In genomic region chr15:78641876-78642275, GRCh38 we compare ENCODE assay signal across 15 cellular contexts. TPM values are rescaled to one million over a fixed set of nuclear protein-coding genes. Genes with fewer than 3 reads are reported as not detected.
DNase-seq lines count a peak whose midpoint lies in the region; ATAC-seq, FAIRE-seq and TF ChIP-seq lines count a peak whose summit lies in the region.
"Had no signal": no experiment of that assay in that cellular context is flagged by ENCODE, and none has a peak within 500 bp of the region (broad histone marks: within the 10 kb centered on the region; RNA-seq: fewer than 3 reads in every experiment).

No MANE protein-coding gene starts in this region.

- H3K36me3 Mint-ChIP-seq in stimulated activated memory B cell treated with anti-CD40 and anti-IgM and Interleukin-4, amounts not matched to agents 10 μg/mL and 1 μg/mL and 100 μg/mL, for 72 hours = no peaks in the 10 kb centered on the region

- H2BK12ac ChIP-seq in mesenchymal stem cell (ENCODE audit: low read length in 2 of 2) = no peak overlapping the region

- H2BK120ac ChIP-seq in mesenchymal stem cell (ENCODE audit: low read depth, low read length) = no peak overlapping the region

- no peak overlapping the region for H2AK5ac ChIP-seq in mesenchymal stem cell (ENCODE audit: low read length, severe bottlenecking)

- H3K4me1 ChIP-seq in NT2/D1 (ENCODE audit: insufficient read depth, insufficient read length) (peaks cover 11% of the 10 kb centered on the region), iPS-15b (ENCODE audit: control insufficient read depth, insufficient read depth, low read length) (peaks cover 6% of the 10 kb centered on the region), mesenchymal stem cell (ENCODE audit: control insufficient read depth, insufficient read depth, low read depth, low read length) (peaks cover 12% of the 10 kb centered on the region)

- peak; percentile 58 for DNase-seq in activated effector memory CD4-positive, alpha-beta T cell treated with anti-CD3 and anti-CD28 coated beads, Interleukin-2, amount 50 U/mL, for 16 hours
- no peak for DNase-seq in activated effector memory CD4-positive, alpha-beta T cell treated with Interleukin-2 at 50 U/mL for 16 hours
- no peak for DNase-seq in NT2/D1 (ENCODE audit: low read depth, low spot score)
- no peak for DNase-seq in GM12892 (ENCODE audit: insufficient read length)
- no peak for DNase-seq in mesenchymal stem cell
- DNase-seq: hypothalamus, NCI-H1092, nucleus accumbens, SIG-M5 had no signal

- no peaks in the 10 kb centered on the region for H3K9me3 Mint-ChIP-seq in stimulated activated memory B cell treated with anti-CD40 and anti-IgM and Interleukin-4, amounts not matched to agents 10 μg/mL and 1 μg/mL and 100 μg/mL, for 72 hours

- no peak overlapping the region for H3K4me2 ChIP-seq in mesenchymal stem cell (ENCODE audit: low read length, poor library complexity, severe bottlenecking)

- H2AFZ ChIP-seq in mesenchymal stem cell (ENCODE audit: low read depth, low read length) = no peak overlapping the region

- H3K27ac Mint-ChIP-seq in stimulated activated memory B cell treated with anti-CD40 and anti-IgM and Interleukin-4, amounts not matched to agents 10 μg/mL and 1 μg/mL and 100 μg/mL, for 72 hours = no peak overlapping the region

- H3K9me3 ChIP-seq in NT2/D1 (ENCODE audit: insufficient read depth, low read length) (no peaks in the 10 kb centered on the region), iPS-15b (ENCODE audit: control insufficient read depth, insufficient read depth, low read length) (no peaks in the 10 kb centered on the region), mesenchymal stem cell (ENCODE audit: control insufficient read depth, low read length) (no peaks in the 10 kb centered on the region)
- H3K9me3 ChIP-seq: upper lobe of left lung had no signal

- H3K4me3 Mint-ChIP-seq in stimulated activated memory B cell treated with anti-CD40 and anti-IgM and Interleukin-4, amounts not matched to agents 10 μg/mL and 1 μg/mL and 100 μg/mL, for 72 hours = peak overlapping the region; percentile 7

- no peak for TF ChIP-seq POLR2A in GM12892 (IDR thresholded peaks at IDR 0.05; ENCODE audit: low read depth, low read length)

- H2BK5ac ChIP-seq in mesenchymal stem cell (ENCODE audit: low read depth, low read length, poor library complexity, severe bottlenecking) = no peak overlapping the region

- H4K8ac ChIP-seq in mesenchymal stem cell (ENCODE audit: low read length) = no peak overlapping the region

- H3K23ac ChIP-seq in mesenchymal stem cell (ENCODE audit: low read length in 2 of 2) = no peak overlapping the region

- H3K4me3 ChIP-seq in NT2/D1 (ENCODE audit: insufficient read length, low read depth) (peak overlapping the region; percentile 48), iPS-15b (ENCODE audit: low read depth, low read length) (peak overlapping the region; percentile 52), mesenchymal stem cell (ENCODE audit: insufficient read depth in 1 of 2, low read depth in 1 of 2, low read length in 2 of 2) (no peak overlapping the region)

- no peaks in the 10 kb centered on the region for H3K79me1 ChIP-seq in mesenchymal stem cell (replicated peaks; ENCODE audit: low read length, poor library complexity, severe bottlenecking)

- H3K14ac ChIP-seq in mesenchymal stem cell (ENCODE audit: low read length in 2 of 2) = no peak overlapping the region

- FAIRE-seq in GM12892 (lab: Jason Lieb, UNC) = no peak
- FAIRE-seq: bronchial epithelial cell had no signal

- no peak for ATAC-seq in stimulated activated memory B cell treated with anti-CD40 and anti-IgM and Interleukin-4, amounts not matched to agents 10 μg/mL and 1 μg/mL and 100 μg/mL, for 72 hours
- no peak for ATAC-seq in HG02840 (IDR thresholded peaks at IDR 0.05; ENCODE audit: low FRiP score, unreplicated experiment)

- H3K4ac ChIP-seq in mesenchymal stem cell (ENCODE audit: low read depth in 1 of 2, low read length in 2 of 2) = no peak overlapping the region

- peak overlapping the region; percentile 58 for H3K9ac ChIP-seq in NT2/D1 (ENCODE audit: insufficient read length, low read depth)
- no peak overlapping the region for H3K9ac ChIP-seq in iPS-15b (ENCODE audit: low read depth, low read length)
- H3K9ac ChIP-seq in mesenchymal stem cell (ENCODE audit: low read length) = no peak overlapping the region

- peaks cover 7% of the 10 kb centered on the region for H3K4me1 Mint-ChIP-seq in stimulated activated memory B cell treated with anti-CD40 and anti-IgM and Interleukin-4, amounts not matched to agents 10 μg/mL and 1 μg/mL and 100 μg/mL, for 72 hours

- H3K27me3 ChIP-seq in NT2/D1 (ENCODE audit: insufficient read depth, insufficient read length) = peaks cover 13% of the 10 kb centered on the region
- peaks cover 12% of the 10 kb centered on the region for H3K27me3 ChIP-seq in iPS-15b (ENCODE audit: control insufficient read depth, insufficient read depth, low read length)
- H3K27me3 ChIP-seq in mesenchymal stem cell (ENCODE audit: control insufficient read depth in 1 of 2, insufficient read depth in 1 of 2, low read length in 2 of 2) = peaks cover 29 to 45% of the 10 kb centered on the region in 2 experiments

- WGBS in mesenchymal stem cell = 42% methylated on average over 7 of the region's 9 CpGs

- no peak overlapping the region for H4K91ac ChIP-seq in mesenchymal stem cell (ENCODE audit: low read length)

- peaks cover 36% of the 10 kb centered on the region for H3K27me3 Mint-ChIP-seq in stimulated activated memory B cell treated with anti-CD40 and anti-IgM and Interleukin-4, amounts not matched to agents 10 μg/mL and 1 μg/mL and 100 μg/mL, for 72 hours

- H3K27ac ChIP-seq in mesenchymal stem cell (ENCODE audit: low read length, poor library complexity, severe bottlenecking) = no peak overlapping the region
- H3K27ac ChIP-seq: upper lobe of left lung had no signal

- H3K18ac ChIP-seq in mesenchymal stem cell (ENCODE audit: low read depth in 1 of 2, low read length in 2 of 2) = no peak overlapping the region

- no peak overlapping the region for H2BK15ac ChIP-seq in mesenchymal stem cell (ENCODE audit: low read depth, poor library complexity, severe bottlenecking)

- no peaks in the 10 kb centered on the region for H3K36me3 ChIP-seq in NT2/D1 (ENCODE audit: insufficient read depth, insufficient read length, low read length)
- no peaks in the 10 kb centered on the region for H3K36me3 ChIP-seq in iPS-15b (ENCODE audit: control insufficient read depth, insufficient read depth, low read length)
- H3K36me3 ChIP-seq in mesenchymal stem cell (ENCODE audit: control insufficient read depth in 1 of 2, insufficient read depth in 2 of 2, low read depth in 1 of 2, low read length in 2 of 2) = no peaks in the 10 kb centered on the region
- H3K36me3 ChIP-seq: upper lobe of left lung had no signal

RNA-seq across cellular contexts. Expression of gene CHRNB4, which starts 0.9 kb away (rescaled TPM):
- polyA plus RNA-seq in GM12892 (2012; ENCODE audit: missing spikeins) = not detected
- polyA plus RNA-seq in mesenchymal stem cell (2013, experiment 1 of 2) = 0.01 TPM
- polyA plus RNA-seq in mesenchymal stem cell (2013, experiment 2 of 2) = 0.03 TPM
- polyA plus RNA-seq: liver had no signal

RNA-seq across cellular contexts. Expression of gene CHRNA3, which starts 21.1 kb away (rescaled TPM):
- polyA plus RNA-seq in GM12892 (2012; ENCODE audit: missing spikeins) = 0.57 TPM
- polyA plus RNA-seq in mesenchymal stem cell (2013, experiment 1 of 2) = 0.06 TPM
- polyA plus RNA-seq in mesenchymal stem cell (2013, experiment 2 of 2) = not detected
- polyA plus RNA-seq: liver had no signal

Comparison
In these comparisons a context has a peak if more than half of its experiments do, and no peak if none do; other contexts are left out.
1. H3K4me3 ChIP-seq: peak in NT2/D1 (single experiment) and iPS-15b (single experiment); none in mesenchymal stem cell (0 of 2).